In the genomic region with DNA sequence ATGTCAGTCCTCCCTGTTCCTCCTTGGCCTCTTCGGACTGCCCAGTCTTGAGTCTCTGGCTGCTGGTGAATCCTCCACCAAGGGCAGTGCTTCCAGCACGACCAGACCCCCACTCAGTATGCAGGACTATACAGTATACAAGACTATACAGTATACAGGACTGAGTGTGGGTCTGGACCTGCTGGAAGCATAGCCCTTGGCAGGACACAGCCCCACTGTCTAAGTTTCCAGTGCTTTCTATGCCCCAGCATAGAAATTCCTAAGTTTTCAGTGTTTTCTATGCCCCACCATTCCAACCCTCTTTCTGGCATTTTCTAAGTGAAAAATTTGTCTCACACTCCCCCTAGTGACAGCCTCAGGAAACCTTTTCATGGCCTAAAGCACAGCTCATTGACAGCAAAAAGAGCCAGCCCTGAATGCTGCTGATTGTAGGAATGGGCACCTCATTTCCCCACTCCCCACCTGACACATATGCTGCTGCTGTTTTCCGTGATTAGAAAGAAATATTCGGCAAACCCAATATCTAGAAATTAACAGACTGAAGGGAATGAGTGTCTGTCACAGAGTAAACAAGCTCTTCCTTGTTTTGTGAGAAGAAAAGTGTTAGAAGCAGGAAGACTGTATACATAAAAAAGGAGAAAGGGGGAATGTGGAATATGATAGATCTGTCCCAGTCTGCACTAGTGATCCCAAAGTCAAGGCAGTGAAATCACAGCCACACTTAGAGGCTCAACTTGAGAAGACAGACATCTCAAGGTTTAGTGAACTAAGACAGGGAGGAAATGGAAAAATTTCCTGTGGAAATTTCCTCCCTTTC, we compare ENCODE assay signal across 8 cellular contexts.
A peak's percentile ranks its signal among the peaks of the same experiment; 100 is the strongest.
DNase-seq lines count a peak whose midpoint lies in the region; ATAC-seq, FAIRE-seq and TF ChIP-seq lines count a peak whose summit lies in the region.

No MANE protein-coding gene starts in this region.

- H3K27me3 ChIP-seq in mammary epithelial cell (ENCODE audit: insufficient read depth, low read length) = no peaks in the 10 kb centered on the region

- H3K9me3 Mint-ChIP-seq in type B pancreatic cell = no peaks in the 10 kb centered on the region
- H3K9me3 Mint-ChIP-seq in activated T-helper 1 cell treated with anti-CD3 and anti-CD28 coated beads, Interleukin-12 subunit alpha, Interleukin-12 subunit beta, Interleukin-2, Interleukin-4 antibody, amounts not matched to agents 30 ng/mL and 10 ng/mL and 1 ng/mL, durations not matched to agents 14 hours and 24 hours and 36 hours = no peaks in the 10 kb centered on the region

- dilution Hi-C loops in mammary epithelial cell (cut with HindIII; ENCODE audit: low sequenced_read_pairs) = no loop called here

- no peaks in the 10 kb centered on the region for H3K36me3 ChIP-seq in mammary epithelial cell (ENCODE audit: insufficient read depth, low read length)

- peaks cover 3% of the 10 kb centered on the region for H3K27me3 Mint-ChIP-seq in type B pancreatic cell
- H3K27me3 Mint-ChIP-seq in activated T-helper 1 cell treated with anti-CD3 and anti-CD28 coated beads, Interleukin-12 subunit alpha, Interleukin-12 subunit beta, Interleukin-2, Interleukin-4 antibody, amounts not matched to agents 30 ng/mL and 10 ng/mL and 1 ng/mL, durations not matched to agents 14 hours and 24 hours and 36 hours (ENCODE audit: insufficient read depth) = no peaks in the 10 kb centered on the region

- intact Hi-C loops in mammary epithelial cell (cut with micrococcal nuclease) = loop anchor here (1.0 to 2.0 kb wide), 3 partner anchors 34 to 287 kb away; no protein-coding TSS in a partner anchor
- intact Hi-C loops in left colon (cut with DNase I, micrococcal nuclease) = no loop called here
- intact Hi-C loops in activated T-helper 1 cell treated with anti-CD3 and anti-CD28 coated beads, Interleukin-12 subunit alpha, Interleukin-12 subunit beta, Interleukin-2, Interleukin-4 antibody, amounts not matched to agents 30 ng/mL and 10 ng/mL and 1 ng/mL, durations not matched to agents 14 hours and 24 hours and 36 hours (cut with micrococcal nuclease) = no loop called here

- TF ChIP-seq CTCF in D721Med (IDR thresholded peaks at IDR 0.05; ENCODE audit: insufficient read depth, missing control alignments) (peak; percentile 85), mammary epithelial cell (conservative IDR thresholded peaks at IDR 0.05 in 1 of 2, IDR thresholded peaks at IDR 0.05 in 1 of 2; ENCODE audit: extremely low read depth in 1 of 2, insufficient read depth in 1 of 2, low read depth in 1 of 2, low read length in 2 of 2) (peak; percentile 82 to 87), type B pancreatic cell (conservative IDR thresholded peaks at IDR 0.05) (peak; percentile 82)

- H3K4me2 ChIP-seq in mammary epithelial cell (ENCODE audit: insufficient read depth, low read depth, low read length) = no peak overlapping the region

- FAIRE-seq in D721Med (lab: Jason Lieb, UNC) = no peak

- no TSS peak for BruUV-seq in mammary epithelial cell (replicated peaks; lab: Mats Ljungman, UMichigan)

- H3K4me1 Mint-ChIP-seq in type B pancreatic cell (ENCODE audit: unreplicated experiment) = no peaks in the 10 kb centered on the region
- H3K4me1 Mint-ChIP-seq in activated T-helper 1 cell treated with anti-CD3 and anti-CD28 coated beads, Interleukin-12 subunit alpha, Interleukin-12 subunit beta, Interleukin-2, Interleukin-4 antibody, amounts not matched to agents 30 ng/mL and 10 ng/mL and 1 ng/mL, durations not matched to agents 14 hours and 24 hours and 36 hours (ENCODE audit: low read depth) = no peaks in the 10 kb centered on the region

- in situ Hi-C loops in mammary epithelial cell (cut with MboI; ENCODE audit: low sequenced_read_pairs in 2 of 2) = no loop called here

- H3K4me3 Mint-ChIP-seq in type B pancreatic cell = no peak overlapping the region
- no peak overlapping the region for H3K4me3 Mint-ChIP-seq in activated T-helper 1 cell treated with anti-CD3 and anti-CD28 coated beads, Interleukin-12 subunit alpha, Interleukin-12 subunit beta, Interleukin-2, Interleukin-4 antibody, amounts not matched to agents 30 ng/mL and 10 ng/mL and 1 ng/mL, durations not matched to agents 14 hours and 24 hours and 36 hours

- H3K4me3 ChIP-seq in mammary epithelial cell (replicated peaks in 1 of 3; ENCODE audit: insufficient read depth in 1 of 3, low read depth in 2 of 3, low read length in 3 of 3) = no peak overlapping the region

- CTCF ChIA-PET in mammary epithelial cell (lab: Charles Lee; ENCODE audit: low non-redundant PET) = interaction anchor here (0.6 kb wide), 1 partner anchor 136 kb away, joined by 6 read pairs; no protein-coding TSS in a partner anchor

- peak overlapping the region; percentile 24 for H2AFZ ChIP-seq in mammary epithelial cell (ENCODE audit: low read depth, low read length)

- H3K36me3 Mint-ChIP-seq in type B pancreatic cell = no peaks in the 10 kb centered on the region
- H3K36me3 Mint-ChIP-seq in activated T-helper 1 cell treated with anti-CD3 and anti-CD28 coated beads, Interleukin-12 subunit alpha, Interleukin-12 subunit beta, Interleukin-2, Interleukin-4 antibody, amounts not matched to agents 30 ng/mL and 10 ng/mL and 1 ng/mL, durations not matched to agents 14 hours and 24 hours and 36 hours (ENCODE audit: low read depth) = no peaks in the 10 kb centered on the region

- no peaks in the 10 kb centered on the region for H3K9me3 ChIP-seq in mammary epithelial cell (replicated peaks; ENCODE audit: insufficient read depth, low read length)

- WGBS in mammary epithelial cell (ENCODE audit: low coverage, missing lambda C conversion rate) = 30% methylated on average over 4 of the region's 4 CpGs

- H3K27ac ChIP-seq in mammary epithelial cell (ENCODE audit: insufficient read depth, low read depth, low read length) = no peak overlapping the region

- no peak overlapping the region for H3K9ac ChIP-seq in mammary epithelial cell (ENCODE audit: insufficient read depth, low read length)

- H4K20me1 ChIP-seq in mammary epithelial cell (ENCODE audit: insufficient read depth, low read length) = no peaks in the 10 kb centered on the region

- DNase-seq in D721Med (ENCODE audit: insufficient read length, low spot score) (no peak), NCI-H526 treated with DMSO at 0.1 percent for 48 hours (lab: John Stamatoyannopoulos, UW) (peak; percentile 22), mammary epithelial cell (peak; percentile 24), left colon (peak in 1 of 2 donors; percentile 16), type B pancreatic cell (ENCODE audit: extremely low spot score, unreplicated experiment) (no peak)
- DNase-seq in activated T-helper 1 cell treated with anti-CD3 and anti-CD28 coated beads, Interleukin-12 subunit alpha, Interleukin-12 subunit beta, Interleukin-2, Interleukin-4 antibody, amounts not matched to agents 30 ng/mL and 10 ng/mL and 1 ng/mL, durations not matched to agents 14 hours and 24 hours and 36 hours (ENCODE audit: low spot score) = no peak

- H3K27ac Mint-ChIP-seq in type B pancreatic cell = no peak overlapping the region
- H3K27ac Mint-ChIP-seq in activated T-helper 1 cell treated with anti-CD3 and anti-CD28 coated beads, Interleukin-12 subunit alpha, Interleukin-12 subunit beta, Interleukin-2, Interleukin-4 antibody, amounts not matched to agents 30 ng/mL and 10 ng/mL and 1 ng/mL, durations not matched to agents 14 hours and 24 hours and 36 hours = no peak overlapping the region

- H3K4me1 ChIP-seq in mammary epithelial cell (ENCODE audit: insufficient read depth, low read length) = no peaks in the 10 kb centered on the region

- ATAC-seq in GM19035 (IDR thresholded peaks at IDR 0.05; ENCODE audit: unreplicated experiment) (peak; percentile 82), HG03108 (IDR thresholded peaks at IDR 0.05; ENCODE audit: unreplicated experiment) (peak; percentile 88), left colon (peak; percentile 56)

- H3K79me2 ChIP-seq in mammary epithelial cell (ENCODE audit: insufficient read depth, low read length) = no peaks in the 10 kb centered on the region

Comparison
In these comparisons a context has a peak if more than half of its experiments do, and no peak if none do; other contexts are left out.
1. DNase-seq: peak in NCI-H526 treated with DMSO at 0.1 percent for 48 hours (single experiment) and mammary epithelial cell (single experiment); none in D721Med (single experiment), type B pancreatic cell (single experiment) and activated T-helper 1 cell treated with anti-CD3 and anti-CD28 coated beads, Interleukin-12 subunit alpha, Interleukin-12 subunit beta, Interleukin-2, Interleukin-4 antibody, amounts not matched to agents 30 ng/mL and 10 ng/mL and 1 ng/mL, durations not matched to agents 14 hours and 24 hours and 36 hours (single experiment).
2. Peak in every context shown above with its lines, with median percentiles within 50 percentile points of each other: CTCF ChIP-seq and ATAC-seq.